ENCODE assay signal across 1 cellular context in genomic region chr12:64406268-64406547, GRCh38.
TF ChIP-seq lines count a peak whose summit lies in the region.

No MANE protein-coding gene starts in this region.

TF ChIP-seq in WTC11, 78 proteins besides CTCF, POLR2A, EP300 and RAD21:
- TF ChIP-seq NFE2L1 (CRISPR knock-in tag; IDR thresholded peaks at IDR 0.05) = 0 out of 2 replicates have a peak, but pooled peaks have one; percentile 31
